ENCODE assay signal across 1 cellular context in the genomic region with DNA sequence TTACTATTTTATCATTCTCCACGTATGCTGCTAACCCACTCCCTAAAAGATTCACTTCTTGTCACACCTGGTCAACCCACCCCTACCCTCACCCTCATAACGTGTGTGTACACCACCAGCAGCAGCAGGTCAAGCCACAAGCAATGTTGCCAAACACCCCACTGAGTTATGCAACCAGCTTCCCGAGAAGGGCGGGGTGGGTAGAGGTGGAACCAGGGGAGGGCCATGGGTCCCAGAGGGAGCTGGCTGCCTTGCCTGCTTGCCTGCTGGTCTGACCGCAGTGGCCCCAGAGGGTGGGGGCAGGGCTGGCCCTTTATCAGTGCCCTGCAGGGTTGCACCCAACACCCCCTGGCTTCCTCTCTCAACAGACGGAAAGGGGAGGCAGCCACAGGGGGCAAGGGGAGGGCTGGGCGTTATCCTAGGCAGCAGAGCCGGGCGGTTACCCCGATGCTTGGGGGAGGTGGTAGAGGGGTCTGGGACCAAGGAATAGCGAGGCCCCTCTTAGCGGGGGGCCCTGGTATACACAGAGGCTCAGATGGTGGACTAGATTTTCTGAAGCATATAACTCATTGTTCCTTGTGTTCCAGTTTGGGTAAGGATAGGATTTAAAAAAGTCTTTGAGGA.
A peak's percentile ranks its signal among the peaks of the same experiment; 100 is the strongest.
TF ChIP-seq lines count a peak whose summit lies in the region.

No MANE protein-coding gene starts in this region.

TF ChIP-seq in WTC11, 78 proteins besides CTCF, POLR2A, EP300 and RAD21 (continued from another document):
- TF ChIP-seq, protein P1, sequence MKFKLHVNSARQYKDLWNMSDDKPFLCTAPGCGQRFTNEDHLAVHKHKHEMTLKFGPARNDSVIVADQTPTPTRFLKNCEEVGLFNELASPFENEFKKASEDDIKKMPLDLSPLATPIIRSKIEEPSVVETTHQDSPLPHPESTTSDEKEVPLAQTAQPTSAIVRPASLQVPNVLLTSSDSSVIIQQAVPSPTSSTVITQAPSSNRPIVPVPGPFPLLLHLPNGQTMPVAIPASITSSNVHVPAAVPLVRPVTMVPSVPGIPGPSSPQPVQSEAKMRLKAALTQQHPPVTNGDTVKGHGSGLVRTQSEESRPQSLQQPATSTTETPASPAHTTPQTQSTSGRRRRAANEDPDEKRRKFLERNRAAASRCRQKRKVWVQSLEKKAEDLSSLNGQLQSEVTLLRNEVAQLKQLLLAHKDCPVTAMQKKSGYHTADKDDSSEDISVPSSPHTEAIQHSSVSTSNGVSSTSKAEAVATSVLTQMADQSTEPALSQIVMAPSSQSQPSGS (CRISPR knock-in tag; IDR thresholded peaks at IDR 0.05; ENCODE audit: borderline replicate concordance, low read depth), result no peak
- TF ChIP-seq, protein P2, sequence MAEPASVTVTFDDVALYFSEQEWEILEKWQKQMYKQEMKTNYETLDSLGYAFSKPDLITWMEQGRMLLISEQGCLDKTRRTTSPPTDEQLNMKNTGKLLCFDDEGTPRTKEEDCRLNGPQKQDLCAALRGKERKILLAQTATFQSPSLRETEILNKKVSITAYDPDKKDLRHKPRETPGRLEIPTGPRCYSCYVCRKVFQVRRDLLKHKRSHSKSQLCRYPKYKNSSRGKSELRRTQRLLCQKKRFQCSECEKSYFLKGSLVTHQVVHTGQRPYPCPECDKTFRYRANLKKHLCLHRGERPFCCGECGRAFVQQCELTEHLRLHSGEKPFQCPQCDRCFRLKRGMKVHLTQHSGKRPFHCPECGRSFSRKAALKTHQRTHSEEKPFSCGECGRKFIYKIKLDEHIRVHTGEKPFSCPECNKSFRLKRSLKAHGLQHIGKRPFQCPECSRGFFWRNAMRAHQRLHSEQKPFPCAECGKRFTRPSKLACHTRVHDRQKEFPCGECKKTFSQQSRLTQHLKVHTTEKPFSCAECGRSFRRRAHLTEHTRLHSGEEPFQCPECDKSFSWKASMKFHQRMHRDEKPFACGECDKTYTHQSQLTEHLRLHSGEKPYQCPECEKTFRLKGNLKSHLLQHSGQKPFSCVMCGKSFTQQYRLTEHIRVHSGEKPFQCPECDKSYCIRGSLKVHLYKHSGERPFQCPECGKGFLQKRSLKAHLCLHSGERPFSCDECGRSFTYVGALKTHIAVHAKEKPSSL (CRISPR knock-in tag; conservative IDR thresholded peaks at IDR 0.05), result no peak
- TF ChIP-seq SOX15 (CRISPR knock-in tag; IDR thresholded peaks at IDR 0.05), result no peak
- TF ChIP-seq, protein P3, sequence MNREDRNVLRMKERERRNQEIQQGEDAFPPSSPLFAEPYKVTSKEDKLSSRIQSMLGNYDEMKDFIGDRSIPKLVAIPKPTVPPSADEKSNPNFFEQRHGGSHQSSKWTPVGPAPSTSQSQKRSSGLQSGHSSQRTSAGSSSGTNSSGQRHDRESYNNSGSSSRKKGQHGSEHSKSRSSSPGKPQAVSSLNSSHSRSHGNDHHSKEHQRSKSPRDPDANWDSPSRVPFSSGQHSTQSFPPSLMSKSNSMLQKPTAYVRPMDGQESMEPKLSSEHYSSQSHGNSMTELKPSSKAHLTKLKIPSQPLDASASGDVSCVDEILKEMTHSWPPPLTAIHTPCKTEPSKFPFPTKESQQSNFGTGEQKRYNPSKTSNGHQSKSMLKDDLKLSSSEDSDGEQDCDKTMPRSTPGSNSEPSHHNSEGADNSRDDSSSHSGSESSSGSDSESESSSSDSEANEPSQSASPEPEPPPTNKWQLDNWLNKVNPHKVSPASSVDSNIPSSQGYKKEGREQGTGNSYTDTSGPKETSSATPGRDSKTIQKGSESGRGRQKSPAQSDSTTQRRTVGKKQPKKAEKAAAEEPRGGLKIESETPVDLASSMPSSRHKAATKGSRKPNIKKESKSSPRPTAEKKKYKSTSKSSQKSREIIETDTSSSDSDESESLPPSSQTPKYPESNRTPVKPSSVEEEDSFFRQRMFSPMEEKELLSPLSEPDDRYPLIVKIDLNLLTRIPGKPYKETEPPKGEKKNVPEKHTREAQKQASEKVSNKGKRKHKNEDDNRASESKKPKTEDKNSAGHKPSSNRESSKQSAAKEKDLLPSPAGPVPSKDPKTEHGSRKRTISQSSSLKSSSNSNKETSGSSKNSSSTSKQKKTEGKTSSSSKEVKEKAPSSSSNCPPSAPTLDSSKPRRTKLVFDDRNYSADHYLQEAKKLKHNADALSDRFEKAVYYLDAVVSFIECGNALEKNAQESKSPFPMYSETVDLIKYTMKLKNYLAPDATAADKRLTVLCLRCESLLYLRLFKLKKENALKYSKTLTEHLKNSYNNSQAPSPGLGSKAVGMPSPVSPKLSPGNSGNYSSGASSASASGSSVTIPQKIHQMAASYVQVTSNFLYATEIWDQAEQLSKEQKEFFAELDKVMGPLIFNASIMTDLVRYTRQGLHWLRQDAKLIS (CRISPR knock-in tag; IDR thresholded peaks at IDR 0.05; ENCODE audit: borderline replicate concordance), result no peak
- TF ChIP-seq, protein P4, sequence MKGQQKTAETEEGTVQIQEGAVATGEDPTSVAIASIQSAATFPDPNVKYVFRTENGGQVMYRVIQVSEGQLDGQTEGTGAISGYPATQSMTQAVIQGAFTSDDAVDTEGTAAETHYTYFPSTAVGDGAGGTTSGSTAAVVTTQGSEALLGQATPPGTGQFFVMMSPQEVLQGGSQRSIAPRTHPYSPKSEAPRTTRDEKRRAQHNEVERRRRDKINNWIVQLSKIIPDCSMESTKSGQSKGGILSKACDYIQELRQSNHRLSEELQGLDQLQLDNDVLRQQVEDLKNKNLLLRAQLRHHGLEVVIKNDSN (CRISPR knock-in tag; IDR thresholded peaks at IDR 0.05), result no peak
- TF ChIP-seq NR2C2 (CRISPR knock-in tag; IDR thresholded peaks at IDR 0.05), result no peak
- no peak for TF ChIP-seq EMX1 (CRISPR knock-in tag; IDR thresholded peaks at IDR 0.05)
- TF ChIP-seq ELF4 (CRISPR knock-in tag; IDR thresholded peaks at IDR 0.05; ENCODE audit: low read depth), result no peak
- no peak for TF ChIP-seq ZNF396 (CRISPR knock-in tag; IDR thresholded peaks at IDR 0.05; ENCODE audit: borderline replicate concordance)
- TF ChIP-seq, protein P5, sequence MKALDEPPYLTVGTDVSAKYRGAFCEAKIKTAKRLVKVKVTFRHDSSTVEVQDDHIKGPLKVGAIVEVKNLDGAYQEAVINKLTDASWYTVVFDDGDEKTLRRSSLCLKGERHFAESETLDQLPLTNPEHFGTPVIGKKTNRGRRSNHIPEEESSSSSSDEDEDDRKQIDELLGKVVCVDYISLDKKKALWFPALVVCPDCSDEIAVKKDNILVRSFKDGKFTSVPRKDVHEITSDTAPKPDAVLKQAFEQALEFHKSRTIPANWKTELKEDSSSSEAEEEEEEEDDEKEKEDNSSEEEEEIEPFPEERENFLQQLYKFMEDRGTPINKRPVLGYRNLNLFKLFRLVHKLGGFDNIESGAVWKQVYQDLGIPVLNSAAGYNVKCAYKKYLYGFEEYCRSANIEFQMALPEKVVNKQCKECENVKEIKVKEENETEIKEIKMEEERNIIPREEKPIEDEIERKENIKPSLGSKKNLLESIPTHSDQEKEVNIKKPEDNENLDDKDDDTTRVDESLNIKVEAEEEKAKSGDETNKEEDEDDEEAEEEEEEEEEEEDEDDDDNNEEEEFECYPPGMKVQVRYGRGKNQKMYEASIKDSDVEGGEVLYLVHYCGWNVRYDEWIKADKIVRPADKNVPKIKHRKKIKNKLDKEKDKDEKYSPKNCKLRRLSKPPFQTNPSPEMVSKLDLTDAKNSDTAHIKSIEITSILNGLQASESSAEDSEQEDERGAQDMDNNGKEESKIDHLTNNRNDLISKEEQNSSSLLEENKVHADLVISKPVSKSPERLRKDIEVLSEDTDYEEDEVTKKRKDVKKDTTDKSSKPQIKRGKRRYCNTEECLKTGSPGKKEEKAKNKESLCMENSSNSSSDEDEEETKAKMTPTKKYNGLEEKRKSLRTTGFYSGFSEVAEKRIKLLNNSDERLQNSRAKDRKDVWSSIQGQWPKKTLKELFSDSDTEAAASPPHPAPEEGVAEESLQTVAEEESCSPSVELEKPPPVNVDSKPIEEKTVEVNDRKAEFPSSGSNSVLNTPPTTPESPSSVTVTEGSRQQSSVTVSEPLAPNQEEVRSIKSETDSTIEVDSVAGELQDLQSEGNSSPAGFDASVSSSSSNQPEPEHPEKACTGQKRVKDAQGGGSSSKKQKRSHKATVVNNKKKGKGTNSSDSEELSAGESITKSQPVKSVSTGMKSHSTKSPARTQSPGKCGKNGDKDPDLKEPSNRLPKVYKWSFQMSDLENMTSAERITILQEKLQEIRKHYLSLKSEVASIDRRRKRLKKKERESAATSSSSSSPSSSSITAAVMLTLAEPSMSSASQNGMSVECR (CRISPR knock-in tag; IDR thresholded peaks at IDR 0.05; ENCODE audit: borderline replicate concordance), result no peak
- TF ChIP-seq IRF2 (CRISPR knock-in tag; IDR thresholded peaks at IDR 0.05; ENCODE audit: borderline replicate concordance, low read depth), result no peak
- TF ChIP-seq, protein P6, sequence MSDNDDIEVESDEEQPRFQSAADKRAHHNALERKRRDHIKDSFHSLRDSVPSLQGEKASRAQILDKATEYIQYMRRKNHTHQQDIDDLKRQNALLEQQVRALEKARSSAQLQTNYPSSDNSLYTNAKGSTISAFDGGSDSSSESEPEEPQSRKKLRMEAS (CRISPR knock-in tag; IDR thresholded peaks at IDR 0.05), result 0 out of 2 replicates have a peak, but pooled peaks have one; percentile 18
- TF ChIP-seq, protein P7, sequence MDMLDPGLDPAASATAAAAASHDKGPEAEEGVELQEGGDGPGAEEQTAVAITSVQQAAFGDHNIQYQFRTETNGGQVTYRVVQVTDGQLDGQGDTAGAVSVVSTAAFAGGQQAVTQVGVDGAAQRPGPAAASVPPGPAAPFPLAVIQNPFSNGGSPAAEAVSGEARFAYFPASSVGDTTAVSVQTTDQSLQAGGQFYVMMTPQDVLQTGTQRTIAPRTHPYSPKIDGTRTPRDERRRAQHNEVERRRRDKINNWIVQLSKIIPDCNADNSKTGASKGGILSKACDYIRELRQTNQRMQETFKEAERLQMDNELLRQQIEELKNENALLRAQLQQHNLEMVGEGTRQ (CRISPR knock-in tag; IDR thresholded peaks at IDR 0.05), result no peak
